In genomic region chr1:229024528-229025119, GRCh38 we compare ENCODE assay signal across 8 cellular contexts.
DNase-seq lines count a peak whose midpoint lies in the region; ATAC-seq lines count a peak whose summit lies in the region.

No MANE protein-coding gene starts in this region.

- no peaks in the 10 kb centered on the region for H3K9me3 Mint-ChIP-seq in T-cell
- no peaks in the 10 kb centered on the region for H3K9me3 Mint-ChIP-seq in activated CD4-positive, alpha-beta T cell treated with anti-CD3 and anti-CD28 coated beads, Interleukin-2, amount 10 ng/mL, durations not matched to agents 7 days and 5 days

- no peaks in the 10 kb centered on the region for H3K36me3 Mint-ChIP-seq in T-cell
- no peaks in the 10 kb centered on the region for H3K36me3 Mint-ChIP-seq in activated CD4-positive, alpha-beta T cell treated with anti-CD3 and anti-CD28 coated beads, Interleukin-2, amount 10 ng/mL, durations not matched to agents 7 days and 5 days (ENCODE audit: low read depth)

- POLR2A ChIA-PET in T-cell (lab: Charles Lee), result no interaction called here
- POLR2A ChIA-PET in activated CD4-positive, alpha-beta T cell treated with anti-CD3 and anti-CD28 coated beads, Interleukin-2, amount 10 ng/mL, durations not matched to agents 7 days and 5 days (lab: Charles Lee), result no interaction called here

- peak; percentile 46 for DNase-seq in DMS 273 (lab: John Stamatoyannopoulos, UW; ENCODE audit: unreplicated experiment)
- DNase-seq in DMS 273 treated with DMSO at 0.1 percent for 48 hours (lab: John Stamatoyannopoulos, UW), result no peak
- peak; percentile 69 for DNase-seq in SW480 (ENCODE audit: low spot score)
- peak; percentile 91 for DNase-seq in cardiac septum (ENCODE audit: low spot score)
- DNase-seq in stimulated activated CD4-positive, alpha-beta T cell treated with anti-CD3 and anti-CD28 coated beads, Interleukin-4, amount 100 ng/mL, for 1 hour, result peak; percentile 10
- DNase-seq in T-cell, result no peak
- no peak for DNase-seq in activated CD4-positive, alpha-beta T cell treated with anti-CD3 and anti-CD28 coated beads, Interleukin-2, amount 10 ng/mL, durations not matched to agents 7 days and 5 days
- no peak for DNase-seq in cerebellar nuclear complex (lab: John Stamatoyannopoulos, UW)

- H3K4me3 Mint-ChIP-seq in T-cell, result no peak overlapping the region
- H3K4me3 Mint-ChIP-seq in activated CD4-positive, alpha-beta T cell treated with anti-CD3 and anti-CD28 coated beads, Interleukin-2, amount 10 ng/mL, durations not matched to agents 7 days and 5 days, result no peak overlapping the region

- intact Hi-C loops in cardiac septum (cut with DNase I), result no loop called here

- peaks cover 14 to 16% (median 15%) of the 10 kb centered on the region in 3 donors for H3K4me1 Mint-ChIP-seq in T-cell
- H3K4me1 Mint-ChIP-seq in activated CD4-positive, alpha-beta T cell treated with anti-CD3 and anti-CD28 coated beads, Interleukin-2, amount 10 ng/mL, durations not matched to agents 7 days and 5 days, result peaks cover 19% of the 10 kb centered on the region

- H3K27me3 Mint-ChIP-seq in T-cell, result no peaks in the 10 kb centered on the region
- peaks cover 3% of the 10 kb centered on the region for H3K27me3 Mint-ChIP-seq in activated CD4-positive, alpha-beta T cell treated with anti-CD3 and anti-CD28 coated beads, Interleukin-2, amount 10 ng/mL, durations not matched to agents 7 days and 5 days

- ATAC-seq in T-cell (replicated peaks in 1 of 4), result no peak

- no peak overlapping the region for H3K27ac Mint-ChIP-seq in T-cell
- H3K27ac Mint-ChIP-seq in activated CD4-positive, alpha-beta T cell treated with anti-CD3 and anti-CD28 coated beads, Interleukin-2, amount 10 ng/mL, durations not matched to agents 7 days and 5 days, result no peak overlapping the region

- CTCF ChIA-PET in T-cell (lab: Charles Lee), result no interaction called here
- CTCF ChIA-PET in activated CD4-positive, alpha-beta T cell treated with anti-CD3 and anti-CD28 coated beads, Interleukin-2, amount 10 ng/mL, durations not matched to agents 7 days and 5 days (lab: Charles Lee), result interaction anchor here (0.6 to 1.4 kb wide), 2 partner anchors 10 to 15 kb away, joined by 3 to 4 read pairs; no protein-coding TSS in a partner anchor

Comparison
In these comparisons a context has a peak if more than half of its experiments do, and no peak if none do; other contexts are left out.
1. DNase-seq: peak in DMS 273 (single experiment), SW480 (single experiment), cardiac septum (single experiment) and stimulated activated CD4-positive, alpha-beta T cell treated with anti-CD3 and anti-CD28 coated beads, Interleukin-4, amount 100 ng/mL, for 1 hour (single experiment); none in DMS 273 treated with DMSO at 0.1 percent for 48 hours (single experiment), T-cell (0 of 34), activated CD4-positive, alpha-beta T cell treated with anti-CD3 and anti-CD28 coated beads, Interleukin-2, amount 10 ng/mL, durations not matched to agents 7 days and 5 days (single experiment) and cerebellar nuclear complex (0 of 2).